In the genomic region with DNA sequence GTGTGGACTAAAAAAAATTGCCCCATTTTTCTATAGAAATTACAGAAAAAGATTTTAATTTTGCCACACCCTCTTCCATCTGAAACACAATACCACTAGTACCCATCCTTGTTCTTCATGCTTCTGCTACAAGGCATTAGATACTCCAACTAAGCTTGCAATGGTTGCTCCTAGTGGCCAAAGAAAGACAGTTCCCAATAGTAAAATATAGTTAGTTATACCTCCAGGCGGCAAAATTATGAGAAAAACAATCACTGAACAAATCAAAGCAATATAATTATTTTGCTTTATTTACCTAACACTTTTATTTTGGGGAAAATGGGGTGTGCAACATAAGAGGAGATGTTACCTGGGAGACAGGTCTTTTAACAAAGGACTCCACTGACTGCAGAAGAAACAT, we compare ENCODE assay signal across 12 cellular contexts.
DNase-seq lines count a peak whose midpoint lies in the region; ATAC-seq lines count a peak whose summit lies in the region.
"Had no signal": no experiment of that assay in that cellular context is flagged by ENCODE, and none has a peak within 500 bp of the region (broad histone marks: within the 10 kb centered on the region; RNA-seq: fewer than 3 reads in every experiment).

No MANE protein-coding gene starts in this region.

- ATAC-seq in stimulated activated naive CD8-positive, alpha-beta T cell treated with anti-CD3 and anti-CD28 coated beads, Interleukin-15, amount 100 ng/mL, for 72 hours, result no peak
- ATAC-seq in central memory CD8-positive, alpha-beta T cell (replicated peaks; ENCODE audit: extremely low read depth, poor library complexity, severe bottlenecking), result no peak
- ATAC-seq in GM19035 (IDR thresholded peaks at IDR 0.05; ENCODE audit: unreplicated experiment), result no peak
- ATAC-seq: activated CD4-positive, CD25-positive, alpha-beta regulatory T cell treated with anti-CD3 and anti-CD28 coated beads, Interleukin-2, amount 50 U/mL, for 24 hours; left cardiac atrium had no signal

- H3K36me3 Mint-ChIP-seq in stimulated activated naive CD8-positive, alpha-beta T cell treated with anti-CD3 and anti-CD28 coated beads, Interleukin-15, Interleukin-2, amounts not matched to agents 100 ng/mL and 50 ng/mL, for 24 hours (ENCODE audit: low read depth), result peaks cover 15% of the 10 kb centered on the region
- H3K36me3 Mint-ChIP-seq in central memory CD8-positive, alpha-beta T cell (ENCODE audit: insufficient read depth), result peaks cover 4% of the 10 kb centered on the region

- no peaks in the 10 kb centered on the region for H3K27me3 Mint-ChIP-seq in stimulated activated naive CD8-positive, alpha-beta T cell treated with anti-CD3 and anti-CD28 coated beads, Interleukin-15, Interleukin-2, amounts not matched to agents 100 ng/mL and 50 ng/mL, for 24 hours
- no peaks in the 10 kb centered on the region for H3K27me3 Mint-ChIP-seq in stimulated activated naive CD8-positive, alpha-beta T cell treated with anti-CD3 and anti-CD28 coated beads, Interleukin-15, amount 100 ng/mL, for 72 hours
- no peaks in the 10 kb centered on the region for H3K27me3 Mint-ChIP-seq in central memory CD8-positive, alpha-beta T cell

- H3K27ac Mint-ChIP-seq in stimulated activated naive CD8-positive, alpha-beta T cell treated with anti-CD3 and anti-CD28 coated beads, Interleukin-15, Interleukin-2, amounts not matched to agents 100 ng/mL and 50 ng/mL, for 24 hours, result peak overlapping the region; percentile 84
- peak overlapping the region in 1 of 2 donors; percentile 74 for H3K27ac Mint-ChIP-seq in stimulated activated naive CD8-positive, alpha-beta T cell treated with anti-CD3 and anti-CD28 coated beads, Interleukin-15, amount 100 ng/mL, for 72 hours
- H3K27ac Mint-ChIP-seq in central memory CD8-positive, alpha-beta T cell (ENCODE audit: low read depth), result peak overlapping the region; percentile 61

- no peaks in the 10 kb centered on the region for H3K9me3 Mint-ChIP-seq in stimulated activated naive CD8-positive, alpha-beta T cell treated with anti-CD3 and anti-CD28 coated beads, Interleukin-15, Interleukin-2, amounts not matched to agents 100 ng/mL and 50 ng/mL, for 24 hours
- no peaks in the 10 kb centered on the region for H3K9me3 Mint-ChIP-seq in stimulated activated naive CD8-positive, alpha-beta T cell treated with anti-CD3 and anti-CD28 coated beads, Interleukin-15, amount 100 ng/mL, for 72 hours
- H3K9me3 Mint-ChIP-seq in central memory CD8-positive, alpha-beta T cell, result no peaks in the 10 kb centered on the region

- DNase-seq in stimulated activated naive CD8-positive, alpha-beta T cell treated with anti-CD3 and anti-CD28 coated beads, Interleukin-15, amount 100 ng/mL, for 72 hours, result no peak
- DNase-seq in NCI-H69 (lab: John Stamatoyannopoulos, UW) (peak; percentile 71), EL (no peak)
- DNase-seq in central memory CD8-positive, alpha-beta T cell (ENCODE audit: low spot score in 2 of 2), result no peak
- DNase-seq in stimulated activated CD4-positive, alpha-beta T cell treated with anti-CD3 and anti-CD28 coated beads, Interleukin-2, amount 100 ng/mL, for 48 hours, result no peak
- no peak for DNase-seq in stimulated activated CD4-positive, alpha-beta T cell treated with anti-CD3 and anti-CD28 coated beads, Interleukin-2, amount 100 ng/mL, for 24 hours
- DNase-seq: amniotic stem cell, Calu3, left cardiac atrium had no signal

- no peak overlapping the region for H3K4me3 Mint-ChIP-seq in stimulated activated naive CD8-positive, alpha-beta T cell treated with anti-CD3 and anti-CD28 coated beads, Interleukin-15, Interleukin-2, amounts not matched to agents 100 ng/mL and 50 ng/mL, for 24 hours
- no peak overlapping the region for H3K4me3 Mint-ChIP-seq in stimulated activated naive CD8-positive, alpha-beta T cell treated with anti-CD3 and anti-CD28 coated beads, Interleukin-15, amount 100 ng/mL, for 72 hours
- no peak overlapping the region for H3K4me3 Mint-ChIP-seq in central memory CD8-positive, alpha-beta T cell

- H3K4me1 Mint-ChIP-seq in stimulated activated naive CD8-positive, alpha-beta T cell treated with anti-CD3 and anti-CD28 coated beads, Interleukin-15, Interleukin-2, amounts not matched to agents 100 ng/mL and 50 ng/mL, for 24 hours (ENCODE audit: low read depth), result peaks cover 92% of the 10 kb centered on the region
- peaks cover 82% of the 10 kb centered on the region for H3K4me1 Mint-ChIP-seq in stimulated activated naive CD8-positive, alpha-beta T cell treated with anti-CD3 and anti-CD28 coated beads, Interleukin-15, amount 100 ng/mL, for 72 hours
- H3K4me1 Mint-ChIP-seq in central memory CD8-positive, alpha-beta T cell, result peaks cover 46% of the 10 kb centered on the region
